10 cellular contexts compared by ENCODE assay signal in genomic region chr12:52415870-52416750, GRCh38. TPM values are rescaled to one million over a fixed set of nuclear protein-coding genes. Genes with fewer than 3 reads are reported as not detected.
DNase-seq lines count a peak whose midpoint lies in the region; ATAC-seq and TF ChIP-seq lines count a peak whose summit lies in the region.
"Had no signal": no experiment of that assay in that cellular context is flagged by ENCODE, and none has a peak within 500 bp of the region (broad histone marks: within the 10 kb centered on the region; RNA-seq: fewer than 3 reads in every experiment).

No MANE protein-coding gene starts in this region.

- 65% methylated on average over 10 of the region's 10 CpGs for WGBS in right cardiac atrium
- 61 to 69% (median 68%) methylated on average over 10 of the region's 10 CpGs for WGBS in stomach, 5 donors

- DNase-seq in HCEC 1CT (peak; percentile 78), astrocyte of the hippocampus (ENCODE audit: low read depth, low spot score) (peak; percentile 33), right cardiac atrium (peak in 1 of 3 donors; percentile 60), stomach (no peak), Karpas-422 (no peak)
- DNase-seq: NCI-H1436 treated with DMSO at 0.1 percent for 48 hours had no signal

- no peak overlapping the region for H3K4me2 ChIP-seq in Karpas-422 (ENCODE audit: low read depth, low read length, poor library complexity, severe bottlenecking)

- H3K4me1 ChIP-seq in right cardiac atrium (ENCODE audit: control insufficient read depth, insufficient read depth, low read length): peaks cover 3% of the 10 kb centered on the region
- peaks cover 0 to 28% (median 8%) of the 10 kb centered on the region in 4 donors for H3K4me1 ChIP-seq in stomach
- H3K4me1 ChIP-seq in Karpas-422 (ENCODE audit: low read length): no peaks in the 10 kb centered on the region

- H3K36me3 ChIP-seq in stomach (no peaks in the 10 kb centered on the region), Karpas-422 (ENCODE audit: insufficient read depth, low read length) (no peaks in the 10 kb centered on the region)

- H3K27me3 ChIP-seq in right cardiac atrium (ENCODE audit: control insufficient read depth, insufficient read depth): no peaks in the 10 kb centered on the region
- H3K27me3 ChIP-seq in stomach: no peaks in the 10 kb centered on the region
- no peaks in the 10 kb centered on the region for H3K27me3 ChIP-seq in Karpas-422 (ENCODE audit: low read length)

- no peaks in the 10 kb centered on the region for H3K9me3 ChIP-seq in right cardiac atrium (ENCODE audit: control insufficient read depth, low read length)
- no peaks in the 10 kb centered on the region for H3K9me3 ChIP-seq in stomach
- H3K9me3 ChIP-seq in Karpas-422 (ENCODE audit: low read length): no peaks in the 10 kb centered on the region

- H3K9me2 ChIP-seq in Karpas-422 (replicated peaks; ENCODE audit: insufficient read depth, low read length): no peaks in the 10 kb centered on the region

- H3K9ac ChIP-seq in Karpas-422 (ENCODE audit: low read length): no peak overlapping the region

- no peak for TF ChIP-seq EP300 in stomach (IDR thresholded peaks at IDR 0.05)

- no peaks in the 10 kb centered on the region for H4K20me1 ChIP-seq in Karpas-422 (ENCODE audit: insufficient read depth, low read depth, low read length)

- H3K4me3 ChIP-seq in right cardiac atrium (ENCODE audit: low read length): no peak overlapping the region
- H3K4me3 ChIP-seq in stomach: no peak overlapping the region
- no peak overlapping the region for H3K4me3 ChIP-seq in Karpas-422 (ENCODE audit: low read length)
- H3K4me3 ChIP-seq: coronary artery had no signal

- no peak for TF ChIP-seq POLR2A in stomach (IDR thresholded peaks at IDR 0.05)

- no peaks in the 10 kb centered on the region for H3K79me2 ChIP-seq in Karpas-422 (ENCODE audit: low read length)

- H3K27ac ChIP-seq in right cardiac atrium (ENCODE audit: low read length): peak overlapping the region; percentile 50
- peak overlapping the region in 4 of 5 donors; percentile 19 to 70 (median 53) for H3K27ac ChIP-seq in stomach
- no peak overlapping the region for H3K27ac ChIP-seq in Karpas-422 (ENCODE audit: low read length)

- no peak overlapping the region for H2AFZ ChIP-seq in Karpas-422 (ENCODE audit: low read length)

- intact Hi-C loops in right cardiac atrium (cut with DNase I): no loop called here
- intact Hi-C loops in stomach (cut with DNase I; ENCODE audit: low total_unique reads): no loop called here

- TF ChIP-seq CTCF in stomach (IDR thresholded peaks at IDR 0.05): no peak

- ATAC-seq in right cardiac atrium: peak; percentile 85 to 91
- no peak for ATAC-seq in GM19023 (IDR thresholded peaks at IDR 0.05; ENCODE audit: unreplicated experiment)
- no peak for ATAC-seq in HG03039 (IDR thresholded peaks at IDR 0.05; ENCODE audit: unreplicated experiment)
- no peak for ATAC-seq in HG03439 (IDR thresholded peaks at IDR 0.05; ENCODE audit: unreplicated experiment)

RNA-seq across cellular contexts. Expression of gene KRT82, which starts 10.0 kb away (rescaled TPM):
- not detected for total RNA-seq in right cardiac atrium
- not detected for polyA plus RNA-seq in right cardiac atrium
- total RNA-seq in stomach: not detected
- not detected for polyA plus RNA-seq in stomach
- not detected in 2 replicates for total RNA-seq in Karpas-422 (2014; rRNA removed; shearing (Covaris generic); ENCODE audit: low replicate concordance)

RNA-seq across cellular contexts. Expression of gene KRT75, which starts 18.1 kb away (rescaled TPM):
- total RNA-seq in right cardiac atrium (not detected), stomach (not detected)
- polyA plus RNA-seq in right cardiac atrium (0.07 TPM), stomach (not detected)
- total RNA-seq in Karpas-422 (2014; rRNA removed; shearing (Covaris generic); ENCODE audit: low replicate concordance): not detected in 2 replicates

RNA-seq across cellular contexts. Expression of gene KRT84, which starts 30.7 kb away (rescaled TPM):
- total RNA-seq in right cardiac atrium (not detected), stomach (not detected)
- polyA plus RNA-seq in right cardiac atrium (not detected), stomach (not detected)
- total RNA-seq in Karpas-422 (2014; rRNA removed; shearing (Covaris generic); ENCODE audit: low replicate concordance): not detected in 2 replicates

RNA-seq across cellular contexts. Expression of gene KRT6B, which starts 35.8 kb away (rescaled TPM):
- total RNA-seq in right cardiac atrium (not detected), stomach (under 1 TPM in 1 of 5 donors, not detected in 4; 0.55 TPM)
- polyA plus RNA-seq in right cardiac atrium (not detected), stomach (1 to 10 TPM in 1 of 3 donors, under 1 TPM in 1, not detected in 1; 0.46 to 9.2 TPM)
- not detected in 2 replicates for total RNA-seq in Karpas-422 (2014; rRNA removed; shearing (Covaris generic); ENCODE audit: low replicate concordance)

RNA-seq across cellular contexts. Expression of gene KRT85, which starts 48.8 kb away (rescaled TPM):
- total RNA-seq in right cardiac atrium: not detected
- not detected for polyA plus RNA-seq in right cardiac atrium
- total RNA-seq in stomach: not detected
- not detected for polyA plus RNA-seq in stomach
- not detected in 2 replicates for total RNA-seq in Karpas-422 (2014; rRNA removed; shearing (Covaris generic); ENCODE audit: low replicate concordance)

Comparison
In these comparisons a context has a peak if more than half of its experiments do, and no peak if none do; other contexts are left out.
1. DNase-seq: peak in HCEC 1CT (single experiment) and astrocyte of the hippocampus (single experiment); none in stomach (single experiment) and Karpas-422 (single experiment).
2. ATAC-seq: peak in right cardiac atrium (2 of 2); none in GM19023 (single experiment), HG03039 (single experiment) and HG03439 (single experiment).